8 cellular contexts compared by ENCODE assay signal in the genomic region with DNA sequence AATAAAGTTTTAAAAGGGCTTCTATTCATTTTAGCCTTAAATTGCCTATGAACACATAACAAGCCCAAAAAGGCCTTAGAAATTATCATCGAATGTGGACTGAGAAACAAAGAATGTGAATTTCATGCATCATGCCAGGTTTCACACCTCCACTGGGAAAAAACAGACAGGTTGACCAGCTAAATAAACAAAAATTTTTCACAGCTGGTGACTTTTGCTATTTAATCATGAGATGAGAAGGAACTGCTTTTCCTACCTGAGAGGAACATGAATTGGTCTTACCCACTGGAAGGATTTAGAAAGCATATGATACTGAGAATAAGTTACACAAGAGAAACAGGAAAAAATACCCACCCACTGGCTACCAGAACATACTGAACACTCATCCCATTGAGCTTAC.
"Had no signal": no experiment of that assay in that cellular context is flagged by ENCODE, and none has a peak within 500 bp of the region (broad histone marks: within the 10 kb centered on the region; RNA-seq: fewer than 3 reads in every experiment).

No MANE protein-coding gene starts in this region.

- H3K4me3 ChIP-seq: K562 had no signal

- DNase-seq: IMR-90, KBM-7, KG1 had no signal

- ATAC-seq: HepG2, K562 had no signal

- H3K27ac ChIP-seq: HL-60, KMS-11 had no signal

- FAIRE-seq: HepG2, HTR-8/SVneo, K562 had no signal
